ENCODE assay signal across 18 cellular contexts in the genomic region with DNA sequence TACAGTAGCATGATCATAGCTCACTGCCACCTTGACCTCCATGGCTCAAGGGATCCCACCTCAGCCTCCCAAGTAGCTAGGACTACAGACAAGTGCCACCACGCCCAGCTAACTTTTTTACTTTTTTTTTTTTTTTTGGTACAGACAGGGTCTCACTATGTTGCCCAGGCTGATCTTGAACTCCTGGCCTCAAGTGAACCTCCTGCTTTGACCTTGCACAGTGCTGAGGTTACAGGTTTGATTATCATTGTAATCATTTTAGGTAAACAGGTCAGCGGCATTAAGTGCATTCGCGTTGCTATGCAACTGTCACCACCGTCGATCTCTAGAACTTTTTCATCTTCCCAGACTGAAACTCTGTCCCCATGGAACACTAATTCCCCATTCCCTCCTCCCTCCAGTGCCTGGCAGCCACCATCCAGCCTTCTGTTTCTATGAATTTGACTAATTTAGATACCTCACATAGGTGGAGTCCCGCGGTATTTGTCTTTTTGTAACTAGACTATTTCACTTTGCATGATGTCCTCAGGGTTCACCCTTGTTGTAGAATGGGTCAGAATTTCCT. TPM values are rescaled to one million over a fixed set of nuclear protein-coding genes. Genes with fewer than 3 reads are reported as not detected.
A peak's percentile ranks its signal among the peaks of the same experiment; 100 is the strongest.
DNase-seq lines count a peak whose midpoint lies in the region; ATAC-seq and TF ChIP-seq lines count a peak whose summit lies in the region.
"Had no signal": no experiment of that assay in that cellular context is flagged by ENCODE, and none has a peak within 500 bp of the region (broad histone marks: within the 10 kb centered on the region; RNA-seq: fewer than 3 reads in every experiment).

No MANE protein-coding gene starts in this region.

- H3K27me3 Mint-ChIP-seq in activated CD4-positive, alpha-beta T cell treated with anti-CD3 and anti-CD28 coated beads, Interleukin-2, amount 10 ng/mL, durations not matched to agents 24 days and 14 days: no peaks in the 10 kb centered on the region
- no peaks in the 10 kb centered on the region; the same call in 1 of the 2 replicates for H3K27me3 Mint-ChIP-seq in WTC11 (ENCODE audit: low read depth)

- ATAC-seq in HG02973 (IDR thresholded peaks at IDR 0.05; ENCODE audit: unreplicated experiment): no peak
- no peak for ATAC-seq in WTC11
- ATAC-seq: right cardiac atrium had no signal

- H3K27ac ChIP-seq in Peyer's patch (no peak overlapping the region), coronary artery (no peak overlapping the region), ovary (no peak overlapping the region)
- H3K27ac ChIP-seq: brain microvascular endothelial cell, tibial artery had no signal

- peak overlapping the region; percentile 78 for H3K27ac Mint-ChIP-seq in activated CD4-positive, alpha-beta T cell treated with anti-CD3 and anti-CD28 coated beads, Interleukin-2, amount 10 ng/mL, durations not matched to agents 24 days and 14 days
- H3K27ac Mint-ChIP-seq in WTC11: no peak overlapping the region

- H3K9me3 Mint-ChIP-seq in activated CD4-positive, alpha-beta T cell treated with anti-CD3 and anti-CD28 coated beads, Interleukin-2, amount 10 ng/mL, durations not matched to agents 24 days and 14 days: peaks cover 5% of the 10 kb centered on the region
- peaks cover 11% of the 10 kb centered on the region for H3K9me3 Mint-ChIP-seq in WTC11

- H3K27me3 ChIP-seq in Peyer's patch: no peaks in the 10 kb centered on the region
- no peaks in the 10 kb centered on the region for H3K27me3 ChIP-seq in ovary
- H3K27me3 ChIP-seq: brain microvascular endothelial cell, tibial artery had no signal

- POLR2A ChIA-PET in WTC11 (lab: Charles Lee): no interaction called here

- CTCF ChIA-PET in WTC11 (lab: Charles Lee): no interaction called here

- WGBS in ovary, 3 donors: 84 to 91% (median 91%) methylated on average over 8 of the region's 8 CpGs

- H3K4me3 ChIP-seq in Peyer's patch (no peak overlapping the region), coronary artery (no peak overlapping the region), ovary (no peak overlapping the region)
- H3K4me3 ChIP-seq: tibial artery had no signal

- H3K9me3 ChIP-seq in Peyer's patch: no peaks in the 10 kb centered on the region
- H3K9me3 ChIP-seq in ovary: no peaks in the 10 kb centered on the region

- H3K4me3 Mint-ChIP-seq in activated CD4-positive, alpha-beta T cell treated with anti-CD3 and anti-CD28 coated beads, Interleukin-2, amount 10 ng/mL, durations not matched to agents 24 days and 14 days: no peak overlapping the region
- H3K4me3 Mint-ChIP-seq in WTC11: no peak overlapping the region

- TF ChIP-seq POLR2A in Peyer's patch (IDR thresholded peaks at IDR 0.05) (no peak), ovary (IDR thresholded peaks at IDR 0.05) (no peak)

- no peaks in the 10 kb centered on the region for H3K36me3 ChIP-seq in Peyer's patch
- H3K36me3 ChIP-seq in ovary: no peaks in the 10 kb centered on the region
- H3K36me3 ChIP-seq: brain microvascular endothelial cell had no signal

- no peak for TF ChIP-seq EP300 in ovary (IDR thresholded peaks at IDR 0.05)

- intact Hi-C loops in activated CD4-positive, alpha-beta T cell treated with anti-CD3 and anti-CD28 coated beads, Interleukin-2, amount 10 ng/mL, durations not matched to agents 24 days and 14 days (cut with micrococcal nuclease): no loop called here
- intact Hi-C loops in ovary (cut with DNase I): loop anchor here in 2 of 4 donors (5.0 to 10.0 kb wide), 3 partner anchors 33 to 365 kb away; a partner anchor contains a TSS

- TF ChIP-seq CTCF in Peyer's patch (IDR thresholded peaks at IDR 0.05) (no peak), coronary artery (IDR thresholded peaks at IDR 0.05) (no peak), ovary (IDR thresholded peaks at IDR 0.05) (no peak), WTC11 (IDR thresholded peaks at IDR 0.05) (no peak)

- DNase-seq in activated CD4-positive, alpha-beta T cell treated with anti-CD3 and anti-CD28 coated beads, Interleukin-2, amount 10 ng/mL, durations not matched to agents 24 days and 14 days: no peak
- DNase-seq in activated CD4-positive, alpha-beta T cell treated with anti-CD3 and anti-CD28 coated beads, Interleukin-2, amount 50 U/mL, for 1 hour: no peak
- DNase-seq in Peyer's patch (peak in 2 of 3 donors; percentile 8 to 14), coronary artery (ENCODE audit: low spot score) (peak; percentile 38), ovary (peak in 4 of 5 donors; percentile 2 to 14 (median 6)), iPS-NIHi11 (ENCODE audit: low spot score) (no peak), WTC11 (ENCODE audit: low spot score) (no peak)
- DNase-seq: brain microvascular endothelial cell; COR-L47; HCEC 1CT; hypothalamus; NCI-H1048; right cardiac atrium; SHP77 treated with DMSO at 0.1 percent for 48 hours; stimulated activated CD4-positive, alpha-beta T cell treated with anti-CD3 and anti-CD28 coated beads, Interleukin-4, amount 100 ng/mL, for 1 hour had no signal

- peaks cover 59% of the 10 kb centered on the region for H3K36me3 Mint-ChIP-seq in activated CD4-positive, alpha-beta T cell treated with anti-CD3 and anti-CD28 coated beads, Interleukin-2, amount 10 ng/mL, durations not matched to agents 24 days and 14 days (ENCODE audit: low read depth)
- H3K36me3 Mint-ChIP-seq in WTC11: peaks cover 12% of the 10 kb centered on the region

- H3K4me1 ChIP-seq in Peyer's patch (peaks cover 0 to 21% (median 18%) of the 10 kb centered on the region in 4 donors), ovary (ENCODE audit: insufficient read depth) (peaks cover 2% of the 10 kb centered on the region)

- H3K4me1 Mint-ChIP-seq in activated CD4-positive, alpha-beta T cell treated with anti-CD3 and anti-CD28 coated beads, Interleukin-2, amount 10 ng/mL, durations not matched to agents 24 days and 14 days: peaks cover 55% of the 10 kb centered on the region
- peaks cover 11% of the 10 kb centered on the region for H3K4me1 Mint-ChIP-seq in WTC11

TF ChIP-seq in WTC11, 78 proteins besides CTCF, POLR2A, EP300 and RAD21:
- TF ChIP-seq EMX1 (CRISPR knock-in tag; IDR thresholded peaks at IDR 0.05) (no peak), SP1 (CRISPR knock-in tag; conservative IDR thresholded peaks at IDR 0.05) (no peak)
- TF ChIP-seq, protein P1, sequence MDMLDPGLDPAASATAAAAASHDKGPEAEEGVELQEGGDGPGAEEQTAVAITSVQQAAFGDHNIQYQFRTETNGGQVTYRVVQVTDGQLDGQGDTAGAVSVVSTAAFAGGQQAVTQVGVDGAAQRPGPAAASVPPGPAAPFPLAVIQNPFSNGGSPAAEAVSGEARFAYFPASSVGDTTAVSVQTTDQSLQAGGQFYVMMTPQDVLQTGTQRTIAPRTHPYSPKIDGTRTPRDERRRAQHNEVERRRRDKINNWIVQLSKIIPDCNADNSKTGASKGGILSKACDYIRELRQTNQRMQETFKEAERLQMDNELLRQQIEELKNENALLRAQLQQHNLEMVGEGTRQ (CRISPR knock-in tag; IDR thresholded peaks at IDR 0.05): no peak
- TF ChIP-seq, protein P2, sequence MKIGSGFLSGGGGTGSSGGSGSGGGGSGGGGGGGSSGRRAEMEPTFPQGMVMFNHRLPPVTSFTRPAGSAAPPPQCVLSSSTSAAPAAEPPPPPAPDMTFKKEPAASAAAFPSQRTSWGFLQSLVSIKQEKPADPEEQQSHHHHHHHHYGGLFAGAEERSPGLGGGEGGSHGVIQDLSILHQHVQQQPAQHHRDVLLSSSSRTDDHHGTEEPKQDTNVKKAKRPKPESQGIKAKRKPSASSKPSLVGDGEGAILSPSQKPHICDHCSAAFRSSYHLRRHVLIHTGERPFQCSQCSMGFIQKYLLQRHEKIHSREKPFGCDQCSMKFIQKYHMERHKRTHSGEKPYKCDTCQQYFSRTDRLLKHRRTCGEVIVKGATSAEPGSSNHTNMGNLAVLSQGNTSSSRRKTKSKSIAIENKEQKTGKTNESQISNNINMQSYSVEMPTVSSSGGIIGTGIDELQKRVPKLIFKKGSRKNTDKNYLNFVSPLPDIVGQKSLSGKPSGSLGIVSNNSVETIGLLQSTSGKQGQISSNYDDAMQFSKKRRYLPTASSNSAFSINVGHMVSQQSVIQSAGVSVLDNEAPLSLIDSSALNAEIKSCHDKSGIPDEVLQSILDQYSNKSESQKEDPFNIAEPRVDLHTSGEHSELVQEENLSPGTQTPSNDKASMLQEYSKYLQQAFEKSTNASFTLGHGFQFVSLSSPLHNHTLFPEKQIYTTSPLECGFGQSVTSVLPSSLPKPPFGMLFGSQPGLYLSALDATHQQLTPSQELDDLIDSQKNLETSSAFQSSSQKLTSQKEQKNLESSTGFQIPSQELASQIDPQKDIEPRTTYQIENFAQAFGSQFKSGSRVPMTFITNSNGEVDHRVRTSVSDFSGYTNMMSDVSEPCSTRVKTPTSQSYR (CRISPR knock-in tag; IDR thresholded peaks at IDR 0.05): no peak

RNA-seq across cellular contexts. Expression of a gene that starts 5.8 kb away (rescaled TPM):
- total RNA-seq in activated CD4-positive, alpha-beta T cell treated with anti-CD3 and anti-CD28 coated beads, Interleukin-2, amount 10 ng/mL, durations not matched to agents 24 days and 14 days: 44.0 TPM in 2 replicates
- total RNA-seq in Peyer's patch: 10 to 100 TPM; 34.7 to 74.4 (median 58.9) TPM
- total RNA-seq in ovary: 10 to 100 TPM; 34.0 to 50.0 (median 44.7) TPM
- 10 to 100 TPM in 1 of 2 donors, 1 to 10 TPM in 1; 5.0 to 67.6 TPM for polyA plus RNA-seq in ovary
- total RNA-seq in WTC11 (2021): 30.0 to 34.5 TPM (median 32.8 TPM) in 3 replicates

RNA-seq across cellular contexts. Expression of a gene that starts 31.7 kb away (rescaled TPM):
- total RNA-seq in activated CD4-positive, alpha-beta T cell treated with anti-CD3 and anti-CD28 coated beads, Interleukin-2, amount 10 ng/mL, durations not matched to agents 24 days and 14 days: 38.3 and 40.9 TPM in 2 replicates
- total RNA-seq in Peyer's patch: 10 to 100 TPM in 1 of 4 donors, 1 to 10 TPM in 3; 5.5 to 21.5 (median 7.9) TPM
- total RNA-seq in ovary: 10 to 100 TPM; 30.5 to 66.1 (median 42.4) TPM
- polyA plus RNA-seq in ovary: 10 to 100 TPM in 1 of 2 donors, 1 to 10 TPM in 1; 9.6 to 42.5 TPM
- total RNA-seq in WTC11 (2021): 11.5 to 13.2 TPM (median 11.9 TPM) in 3 replicates
- total RNA-seq: A673 had no signal

RNA-seq across cellular contexts. Expression of a gene that starts 43.9 kb away (rescaled TPM):
- total RNA-seq in activated CD4-positive, alpha-beta T cell treated with anti-CD3 and anti-CD28 coated beads, Interleukin-2, amount 10 ng/mL, durations not matched to agents 24 days and 14 days: 103 and 110 TPM in 2 replicates
- 10 to 100 TPM; 47.0 to 56.8 (median 54.5) TPM for total RNA-seq in Peyer's patch
- 10 to 100 TPM; 35.2 to 75.2 (median 40.6) TPM for total RNA-seq in ovary
- polyA plus RNA-seq in ovary: 10 to 100 TPM in 1 of 2 donors, 1 to 10 TPM in 1; 7.5 to 46.1 TPM
- total RNA-seq in WTC11 (2021): 35.6 to 41.3 TPM (median 37.7 TPM) in 3 replicates

Comparison
In these comparisons a context has a peak if more than half of its experiments do, and no peak if none do; other contexts are left out.
1. DNase-seq: peak in Peyer's patch (2 of 3), coronary artery (single experiment) and ovary (4 of 5); none in activated CD4-positive, alpha-beta T cell treated with anti-CD3 and anti-CD28 coated beads, Interleukin-2, amount 10 ng/mL, durations not matched to agents 24 days and 14 days (single experiment), activated CD4-positive, alpha-beta T cell treated with anti-CD3 and anti-CD28 coated beads, Interleukin-2, amount 50 U/mL, for 1 hour (single experiment), iPS-NIHi11 (single experiment) and WTC11 (single experiment).